Comparison of ENCODE assay signal across 8 cellular contexts in genomic region chr3:53806182-53807116, GRCh38. TPM values are rescaled to one million over a fixed set of nuclear protein-coding genes. Genes with fewer than 3 reads are reported as not detected.
A peak's percentile ranks its signal among the peaks of the same experiment; 100 is the strongest.
DNase-seq lines count a peak whose midpoint lies in the region; ATAC-seq, FAIRE-seq and TF ChIP-seq lines count a peak whose summit lies in the region.

No MANE protein-coding gene starts in this region.

- DNase-seq in GM12892 (ENCODE audit: insufficient read length) (peak; percentile 45), fibroblast of the aortic adventitia (ENCODE audit: low read depth) (peak; percentile 90), psoas muscle (no peak), NCI-H82 treated with DMSO at 0.1 percent for 48 hours (lab: John Stamatoyannopoulos, UW; ENCODE audit: unreplicated experiment) (no peak), NCI-H524 (lab: John Stamatoyannopoulos, UW) (no peak), cortex of kidney (lab: John Stamatoyannopoulos, UW) (no peak)
- no peak for DNase-seq in stimulated activated naive CD4-positive, alpha-beta T cell (lab: John Stamatoyannopoulos, UW)

- ATAC-seq in HG03571 (IDR thresholded peaks at IDR 0.05; ENCODE audit: unreplicated experiment) (peak; percentile 63), psoas muscle (peak; percentile 61 to 89 (median 68))

- H3K27me3 ChIP-seq in psoas muscle (ENCODE audit: insufficient read depth in 3 of 3, low read length in 2 of 3) = peaks cover 0 to 3% (median 0%) of the 10 kb centered on the region in 3 donors

- WGBS in psoas muscle, 3 donors = 45 to 56% (median 47%) methylated on average over 10 of the region's 10 CpGs

- peaks cover 4% of the 10 kb centered on the region for H3K4me1 ChIP-seq in psoas muscle

- FAIRE-seq in GM12892 (lab: Jason Lieb, UNC) = peak; percentile 91

- H3K4me3 ChIP-seq in fibroblast of the aortic adventitia (ENCODE audit: low read depth, low read length) (no peak overlapping the region), psoas muscle (no peak overlapping the region)

- TF ChIP-seq CTCF in fibroblast of the aortic adventitia (IDR thresholded peaks at IDR 0.05; ENCODE audit: insufficient read depth, low read length) (peak; percentile 21), psoas muscle (IDR thresholded peaks at IDR 0.05) (no peak)

- H3K9me3 ChIP-seq in psoas muscle = no peaks in the 10 kb centered on the region

- H3K27ac ChIP-seq in psoas muscle = no peak overlapping the region

- TF ChIP-seq POLR2A in GM12892 (IDR thresholded peaks at IDR 0.05; ENCODE audit: low read depth, low read length) = no peak

- intact Hi-C loops in psoas muscle (cut with DNase I) = no loop called here

- H3K36me3 ChIP-seq in psoas muscle (ENCODE audit: insufficient read depth in 1 of 2, low read depth in 1 of 2) = no peaks in the 10 kb centered on the region

RNA-seq across cellular contexts. Expression of gene CHDH, which starts 39.8 kb away (rescaled TPM):
- 2.8 TPM for polyA plus RNA-seq in GM12892 (2012; ENCODE audit: missing spikeins)
- total RNA-seq in fibroblast of the aortic adventitia (ENCODE audit: low replicate concordance) (1.3 and 7.9 TPM in 2 replicates), psoas muscle (1 to 10 TPM; 1.8 to 6.1 (median 3.5) TPM)
- 1 to 10 TPM in 2 of 3 donors, under 1 TPM in 1; 0.29 to 2.0 (median 1.1) TPM for polyA plus RNA-seq in psoas muscle

RNA-seq across cellular contexts. Expression of gene IL17RB, which starts 39.9 kb away (rescaled TPM):
- polyA plus RNA-seq in GM12892 (2012; ENCODE audit: missing spikeins) = 5.2 TPM
- total RNA-seq in fibroblast of the aortic adventitia (ENCODE audit: low replicate concordance) (0.81 TPM in 1 of 2 replicates, not detected in the other), psoas muscle (1 to 10 TPM in 1 of 4 donors, under 1 TPM in 3; 0.34 to 1.3 (median 0.71) TPM)
- polyA plus RNA-seq in psoas muscle = 1 to 10 TPM in 1 of 3 donors, under 1 TPM in 2; 0.08 to 1.3 (median 0.96) TPM

Comparison
In these comparisons a context has a peak if more than half of its experiments do, and no peak if none do; other contexts are left out.
1. DNase-seq: peak in GM12892 (single experiment) and fibroblast of the aortic adventitia (single experiment); none in psoas muscle (0 of 2), NCI-H82 treated with DMSO at 0.1 percent for 48 hours (single experiment), stimulated activated naive CD4-positive, alpha-beta T cell (0 of 6), NCI-H524 (0 of 2) and cortex of kidney (single experiment).